8 cellular contexts compared by ENCODE assay signal in the genomic region with DNA sequence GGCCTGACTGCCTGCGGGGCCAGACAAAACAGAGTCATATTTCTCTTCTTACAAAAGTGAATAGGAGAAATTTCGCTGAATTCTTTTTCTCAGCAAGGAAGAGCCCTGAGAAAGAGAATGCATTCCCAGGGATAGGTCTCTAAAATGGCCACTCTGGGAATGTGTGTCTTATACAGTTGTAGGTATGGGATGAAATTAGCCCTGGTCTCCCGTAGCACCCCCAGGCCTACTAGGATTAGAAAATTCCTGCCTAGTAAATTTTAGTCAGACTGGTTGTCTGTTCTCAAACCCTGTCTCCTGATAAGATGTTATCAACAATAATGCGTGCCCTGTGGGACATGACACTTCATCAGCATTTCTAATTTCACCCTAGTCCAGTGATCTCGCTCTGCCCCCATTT.
"Had no signal": no experiment of that assay in that cellular context is flagged by ENCODE, and none has a peak within 500 bp of the region (broad histone marks: within the 10 kb centered on the region; RNA-seq: fewer than 3 reads in every experiment).

No MANE protein-coding gene starts in this region.

- DNase-seq: GDM1, GF-D8 had no signal

- FAIRE-seq: G401.6, GM12878, GM12891, GM12892, GM18507, GM19239 had no signal

- H3K4me3 ChIP-seq: GM12878 had no signal
